8 cellular contexts compared by ENCODE assay signal in the genomic region with DNA sequence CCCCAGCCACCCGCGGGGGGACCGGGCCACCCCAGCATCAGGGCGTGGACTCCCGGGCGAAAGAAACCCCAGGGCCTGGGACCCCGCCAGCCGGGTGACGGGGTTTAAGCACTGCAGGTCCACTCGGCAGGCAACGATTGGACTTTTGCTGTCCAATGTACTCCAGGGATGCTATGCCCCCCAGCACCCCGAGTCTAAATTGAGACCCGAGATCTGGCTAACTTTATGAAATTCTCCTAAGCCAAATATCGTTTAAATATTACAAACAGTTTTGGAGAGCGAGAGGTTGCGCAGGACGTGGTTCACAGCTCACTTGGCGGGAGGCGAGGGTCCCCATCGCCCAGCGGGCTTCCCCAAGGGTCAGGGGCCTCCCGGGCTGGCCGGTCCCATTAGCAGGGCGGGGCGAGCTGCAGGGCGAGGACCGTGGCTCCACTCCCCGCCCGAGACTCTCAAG. TPM values are rescaled to one million over a fixed set of nuclear protein-coding genes. Genes with fewer than 3 reads are reported as not detected.
DNase-seq lines count a peak whose midpoint lies in the region; ATAC-seq and TF ChIP-seq lines count a peak whose summit lies in the region.

No MANE protein-coding gene starts in this region.

- no peaks in the 10 kb centered on the region for H3K9me3 Mint-ChIP-seq in CD4-positive, alpha-beta memory T cell
- H3K9me3 Mint-ChIP-seq in WTC11 = no peaks in the 10 kb centered on the region

- CTCF ChIA-PET in CD4-positive, alpha-beta memory T cell (lab: Charles Lee; ENCODE audit: partially characterized antibody) = no interaction called here
- CTCF ChIA-PET in WTC11 (lab: Charles Lee) = interaction anchor here (0.7 to 1.9 kb wide), 6 partner anchors 20 to 414 kb away, joined by 3 to 12 read pairs (median 4); no protein-coding TSS in a partner anchor

- DNase-seq in CD4-positive, alpha-beta memory T cell = peak in 1 of 5 donors; percentile 32
- DNase-seq in WTC11 (ENCODE audit: low spot score) (no peak), glomerular endothelial cell (ENCODE audit: extremely low read depth, low read depth, low spot score) (peak; percentile 22), renal cortical epithelial cell (ENCODE audit: low read depth) (peak; percentile 31)
- no peak for DNase-seq in activated CD4-positive, alpha-beta T cell treated with anti-CD3 and anti-CD28 coated beads, Interleukin-2, amount 50 U/mL, for 48 hours

- no peaks in the 10 kb centered on the region for H3K9me3 ChIP-seq in CD4-positive, alpha-beta memory T cell (ENCODE audit: control insufficient read depth in 1 of 2, low read length in 2 of 2)

- H3K4me1 Mint-ChIP-seq in CD4-positive, alpha-beta memory T cell = peaks cover 8 to 34% (median 22%) of the 10 kb centered on the region in 4 donors
- H3K4me1 Mint-ChIP-seq in WTC11 = peaks cover 13% of the 10 kb centered on the region

- H3K4me3 ChIP-seq in CD4-positive, alpha-beta memory T cell (ENCODE audit: low read length in 2 of 2) = peak overlapping the region; percentile 62 to 81

- POLR2A ChIA-PET in CD4-positive, alpha-beta memory T cell (lab: Charles Lee; ENCODE audit: partially characterized antibody) = interaction anchor here (1.2 to 1.5 kb wide), 2 partner anchors 20 to 1043 kb away, joined by 4 read pairs; no protein-coding TSS in a partner anchor
- POLR2A ChIA-PET in WTC11 (lab: Charles Lee) = no interaction called here

- TF ChIP-seq CTCF in WTC11 (IDR thresholded peaks at IDR 0.05) = no peak

- H3K36me3 Mint-ChIP-seq in CD4-positive, alpha-beta memory T cell = peaks cover 18 to 26% of the 10 kb centered on the region in 2 donors
- H3K36me3 Mint-ChIP-seq in WTC11 = peaks cover 19% of the 10 kb centered on the region

- H3K27me3 ChIP-seq in CD4-positive, alpha-beta memory T cell (ENCODE audit: insufficient read depth, low read length) = no peaks in the 10 kb centered on the region

- peak overlapping the region; percentile 60 for H3K27ac ChIP-seq in CD4-positive, alpha-beta memory T cell (ENCODE audit: low read depth, low read length)

- peaks cover 1 to 4% of the 10 kb centered on the region in 2 donors for H3K27me3 Mint-ChIP-seq in CD4-positive, alpha-beta memory T cell
- H3K27me3 Mint-ChIP-seq in WTC11 (ENCODE audit: low read depth) = no peaks in the 10 kb centered on the region

- intact Hi-C loops in CD4-positive, alpha-beta memory T cell (cut with micrococcal nuclease) = no loop called here

- H3K4me1 ChIP-seq in CD4-positive, alpha-beta memory T cell (ENCODE audit: insufficient read depth, low read length) = peaks cover 29% of the 10 kb centered on the region

- ATAC-seq in HG02588 (IDR thresholded peaks at IDR 0.05; ENCODE audit: unreplicated experiment) = peak; percentile 2
- peak; percentile 3 for ATAC-seq in WTC11
- ATAC-seq in HG03139 (IDR thresholded peaks at IDR 0.05; ENCODE audit: unreplicated experiment) = no peak
- no peak for ATAC-seq in HG02884 (IDR thresholded peaks at IDR 0.05; ENCODE audit: unreplicated experiment)

- H3K36me3 ChIP-seq in CD4-positive, alpha-beta memory T cell (ENCODE audit: insufficient read depth, low read length) = peaks cover 21% of the 10 kb centered on the region

- peak overlapping the region in 4 of 7 donors; percentile 29 to 73 (median 60) for H3K27ac Mint-ChIP-seq in CD4-positive, alpha-beta memory T cell
- no peak overlapping the region for H3K27ac Mint-ChIP-seq in WTC11

- H3K4me3 Mint-ChIP-seq in CD4-positive, alpha-beta memory T cell = peak overlapping the region; percentile 83 to 94 (median 90)
- peak overlapping the region; percentile 80 for H3K4me3 Mint-ChIP-seq in WTC11

TF ChIP-seq in WTC11, 78 proteins besides CTCF, POLR2A, EP300 and RAD21 (continues in another document):
- TF ChIP-seq, protein P1, sequence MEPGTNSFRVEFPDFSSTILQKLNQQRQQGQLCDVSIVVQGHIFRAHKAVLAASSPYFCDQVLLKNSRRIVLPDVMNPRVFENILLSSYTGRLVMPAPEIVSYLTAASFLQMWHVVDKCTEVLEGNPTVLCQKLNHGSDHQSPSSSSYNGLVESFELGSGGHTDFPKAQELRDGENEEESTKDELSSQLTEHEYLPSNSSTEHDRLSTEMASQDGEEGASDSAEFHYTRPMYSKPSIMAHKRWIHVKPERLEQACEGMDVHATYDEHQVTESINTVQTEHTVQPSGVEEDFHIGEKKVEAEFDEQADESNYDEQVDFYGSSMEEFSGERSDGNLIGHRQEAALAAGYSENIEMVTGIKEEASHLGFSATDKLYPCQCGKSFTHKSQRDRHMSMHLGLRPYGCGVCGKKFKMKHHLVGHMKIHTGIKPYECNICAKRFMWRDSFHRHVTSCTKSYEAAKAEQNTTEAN (CRISPR knock-in tag; IDR thresholded peaks at IDR 0.05) = no peak
- TF ChIP-seq ELF4 (CRISPR knock-in tag; IDR thresholded peaks at IDR 0.05; ENCODE audit: low read depth) (no peak), ZNF317 (CRISPR knock-in tag; IDR thresholded peaks at IDR 0.05; ENCODE audit: borderline replicate concordance, low read depth) (no peak), ZNF263 (CRISPR knock-in tag; IDR thresholded peaks at IDR 0.05; ENCODE audit: low read depth) (no peak), NR1H2 (CRISPR knock-in tag; IDR thresholded peaks at IDR 0.05) (no peak), FOXP1 (CRISPR knock-in tag; IDR thresholded peaks at IDR 0.05; ENCODE audit: borderline replicate concordance) (no peak)
- TF ChIP-seq, protein P2, sequence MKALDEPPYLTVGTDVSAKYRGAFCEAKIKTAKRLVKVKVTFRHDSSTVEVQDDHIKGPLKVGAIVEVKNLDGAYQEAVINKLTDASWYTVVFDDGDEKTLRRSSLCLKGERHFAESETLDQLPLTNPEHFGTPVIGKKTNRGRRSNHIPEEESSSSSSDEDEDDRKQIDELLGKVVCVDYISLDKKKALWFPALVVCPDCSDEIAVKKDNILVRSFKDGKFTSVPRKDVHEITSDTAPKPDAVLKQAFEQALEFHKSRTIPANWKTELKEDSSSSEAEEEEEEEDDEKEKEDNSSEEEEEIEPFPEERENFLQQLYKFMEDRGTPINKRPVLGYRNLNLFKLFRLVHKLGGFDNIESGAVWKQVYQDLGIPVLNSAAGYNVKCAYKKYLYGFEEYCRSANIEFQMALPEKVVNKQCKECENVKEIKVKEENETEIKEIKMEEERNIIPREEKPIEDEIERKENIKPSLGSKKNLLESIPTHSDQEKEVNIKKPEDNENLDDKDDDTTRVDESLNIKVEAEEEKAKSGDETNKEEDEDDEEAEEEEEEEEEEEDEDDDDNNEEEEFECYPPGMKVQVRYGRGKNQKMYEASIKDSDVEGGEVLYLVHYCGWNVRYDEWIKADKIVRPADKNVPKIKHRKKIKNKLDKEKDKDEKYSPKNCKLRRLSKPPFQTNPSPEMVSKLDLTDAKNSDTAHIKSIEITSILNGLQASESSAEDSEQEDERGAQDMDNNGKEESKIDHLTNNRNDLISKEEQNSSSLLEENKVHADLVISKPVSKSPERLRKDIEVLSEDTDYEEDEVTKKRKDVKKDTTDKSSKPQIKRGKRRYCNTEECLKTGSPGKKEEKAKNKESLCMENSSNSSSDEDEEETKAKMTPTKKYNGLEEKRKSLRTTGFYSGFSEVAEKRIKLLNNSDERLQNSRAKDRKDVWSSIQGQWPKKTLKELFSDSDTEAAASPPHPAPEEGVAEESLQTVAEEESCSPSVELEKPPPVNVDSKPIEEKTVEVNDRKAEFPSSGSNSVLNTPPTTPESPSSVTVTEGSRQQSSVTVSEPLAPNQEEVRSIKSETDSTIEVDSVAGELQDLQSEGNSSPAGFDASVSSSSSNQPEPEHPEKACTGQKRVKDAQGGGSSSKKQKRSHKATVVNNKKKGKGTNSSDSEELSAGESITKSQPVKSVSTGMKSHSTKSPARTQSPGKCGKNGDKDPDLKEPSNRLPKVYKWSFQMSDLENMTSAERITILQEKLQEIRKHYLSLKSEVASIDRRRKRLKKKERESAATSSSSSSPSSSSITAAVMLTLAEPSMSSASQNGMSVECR (CRISPR knock-in tag; IDR thresholded peaks at IDR 0.05; ENCODE audit: borderline replicate concordance) = no peak
- TF ChIP-seq, protein P3, sequence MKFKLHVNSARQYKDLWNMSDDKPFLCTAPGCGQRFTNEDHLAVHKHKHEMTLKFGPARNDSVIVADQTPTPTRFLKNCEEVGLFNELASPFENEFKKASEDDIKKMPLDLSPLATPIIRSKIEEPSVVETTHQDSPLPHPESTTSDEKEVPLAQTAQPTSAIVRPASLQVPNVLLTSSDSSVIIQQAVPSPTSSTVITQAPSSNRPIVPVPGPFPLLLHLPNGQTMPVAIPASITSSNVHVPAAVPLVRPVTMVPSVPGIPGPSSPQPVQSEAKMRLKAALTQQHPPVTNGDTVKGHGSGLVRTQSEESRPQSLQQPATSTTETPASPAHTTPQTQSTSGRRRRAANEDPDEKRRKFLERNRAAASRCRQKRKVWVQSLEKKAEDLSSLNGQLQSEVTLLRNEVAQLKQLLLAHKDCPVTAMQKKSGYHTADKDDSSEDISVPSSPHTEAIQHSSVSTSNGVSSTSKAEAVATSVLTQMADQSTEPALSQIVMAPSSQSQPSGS (CRISPR knock-in tag; IDR thresholded peaks at IDR 0.05; ENCODE audit: borderline replicate concordance, low read depth) = no peak

RNA-seq across cellular contexts. Expression of gene MRPS2, which starts 0.4 kb away (rescaled TPM):
- total RNA-seq in CD4-positive, alpha-beta memory T cell = 10 to 100 TPM; 26.2 to 28.2 TPM
- 10 to 100 TPM; 38.3 to 57.2 TPM for polyA plus RNA-seq in CD4-positive, alpha-beta memory T cell
- total RNA-seq in WTC11 (2021) (74.2 to 78.0 TPM (median 77.6 TPM) in 3 replicates), glomerular endothelial cell (47.2 and 52.0 TPM in 2 replicates), renal cortical epithelial cell (13.4 and 16.8 TPM in 2 replicates)

RNA-seq across cellular contexts. Expression of gene PPP1R26, which starts 20.5 kb away (rescaled TPM):
- 1 to 10 TPM; 1.9 TPM for total RNA-seq in CD4-positive, alpha-beta memory T cell
- polyA plus RNA-seq in CD4-positive, alpha-beta memory T cell = under 1 TPM in 1 of 2 donors, not detected in 1; 0.54 TPM
- total RNA-seq in WTC11 (2021) (36.2 to 44.4 TPM (median 37.4 TPM) in 3 replicates), glomerular endothelial cell (16.4 and 19.8 TPM in 2 replicates), renal cortical epithelial cell (22.7 and 32.7 TPM in 2 replicates)

RNA-seq across cellular contexts. Expression of gene LCN1, which starts 21.1 kb away (rescaled TPM):
- not detected for total RNA-seq in CD4-positive, alpha-beta memory T cell
- polyA plus RNA-seq in CD4-positive, alpha-beta memory T cell = not detected
- total RNA-seq in WTC11 (2021) (not detected in 3 replicates), glomerular endothelial cell (not detected in 2 replicates), renal cortical epithelial cell (not detected in 2 replicates)

RNA-seq across cellular contexts. Expression of gene OBP2A, which starts 45.8 kb away (rescaled TPM):
- not detected for total RNA-seq in CD4-positive, alpha-beta memory T cell
- not detected for polyA plus RNA-seq in CD4-positive, alpha-beta memory T cell
- total RNA-seq in WTC11 (2021) (not detected in 3 replicates), glomerular endothelial cell (not detected in 2 replicates), renal cortical epithelial cell (not detected in 2 replicates)

Comparison
In these comparisons a context has a peak if more than half of its experiments do, and no peak if none do; other contexts are left out.
1. DNase-seq: peak in glomerular endothelial cell (single experiment) and renal cortical epithelial cell (single experiment); none in WTC11 (single experiment) and activated CD4-positive, alpha-beta T cell treated with anti-CD3 and anti-CD28 coated beads, Interleukin-2, amount 50 U/mL, for 48 hours (0 of 2).
2. ATAC-seq: peak in HG02588 (single experiment) and WTC11 (single experiment); none in HG03139 (single experiment) and HG02884 (single experiment).